Comparison of ENCODE assay signal across 21 cellular contexts in genomic region chr9:73170185-73170957, GRCh38.
"Had no signal": no experiment of that assay in that cellular context is flagged by ENCODE, and none has a peak within 500 bp of the region (broad histone marks: within the 10 kb centered on the region; RNA-seq: fewer than 3 reads in every experiment).

No MANE protein-coding gene starts in this region.

- H3K9me3 ChIP-seq: psoas muscle, spleen, testis, tibial nerve, upper lobe of right lung, vagina had no signal

- ATAC-seq: left colon; left ventricle myocardium superior; naive thymus-derived CD4-positive, alpha-beta T cell; psoas muscle; sciatic nerve; stimulated activated naive B cell treated with anti-CD40 and anti-IgM and Interleukin-4, amounts not matched to agents 10 μg/mL and 1 μg/mL and 100 μg/mL, for 72 hours; stimulated activated naive CD8-positive, alpha-beta T cell treated with anti-CD3 and anti-CD28 coated beads, Interleukin-15, amount 100 ng/mL, for 72 hours; upper lobe of right lung had no signal

- H3K9me3 Mint-ChIP-seq: dendritic cell treated with granulocyte-macrophage colony-stimulating factor and Interleukin-4, amounts not matched to agents 40 ng/mL and 50 ng/mL, for 4 days; nephron progenitor cell; stimulated activated naive B cell treated with anti-CD40 and anti-IgM and Interleukin-4, amounts not matched to agents 10 μg/mL and 1 μg/mL and 100 μg/mL, for 72 hours; stimulated activated naive CD8-positive, alpha-beta T cell treated with anti-CD3 and anti-CD28 coated beads, Interleukin-15, amount 100 ng/mL, for 72 hours had no signal

- H3K27me3 Mint-ChIP-seq: dendritic cell treated with granulocyte-macrophage colony-stimulating factor and Interleukin-4, amounts not matched to agents 40 ng/mL and 50 ng/mL, for 4 days; naive thymus-derived CD4-positive, alpha-beta T cell; stimulated activated naive CD8-positive, alpha-beta T cell treated with anti-CD3 and anti-CD28 coated beads, Interleukin-15, amount 100 ng/mL, for 72 hours had no signal

- H3K36me3 Mint-ChIP-seq: stimulated activated naive B cell treated with anti-CD40 and anti-IgM and Interleukin-4, amounts not matched to agents 10 μg/mL and 1 μg/mL and 100 μg/mL, for 72 hours had no signal

- H3K4me1 ChIP-seq: psoas muscle, testis, upper lobe of right lung, vagina had no signal

- H3K27ac ChIP-seq: psoas muscle, spleen, testis, tibial nerve, upper lobe of right lung, vagina had no signal

- H3K4me3 ChIP-seq: psoas muscle, spleen, testis, tibial nerve, upper lobe of right lung, vagina had no signal

- H3K27me3 ChIP-seq: spleen, testis, tibial nerve, upper lobe of right lung, vagina had no signal

- H3K4me3 Mint-ChIP-seq: dendritic cell treated with granulocyte-macrophage colony-stimulating factor and Interleukin-4, amounts not matched to agents 40 ng/mL and 50 ng/mL, for 4 days; naive thymus-derived CD4-positive, alpha-beta T cell; nephron progenitor cell; stimulated activated naive B cell treated with anti-CD40 and anti-IgM and Interleukin-4, amounts not matched to agents 10 μg/mL and 1 μg/mL and 100 μg/mL, for 72 hours; stimulated activated naive CD8-positive, alpha-beta T cell treated with anti-CD3 and anti-CD28 coated beads, Interleukin-15, amount 100 ng/mL, for 72 hours had no signal

- DNase-seq: foreskin melanocyte; head of caudate nucleus; hippocampal formation; left colon; left ventricle myocardium superior; naive thymus-derived CD4-positive, alpha-beta T cell; nephron progenitor cell; psoas muscle; retina; spleen; stimulated activated CD4-positive, alpha-beta T cell treated with anti-CD3 and anti-CD28 coated beads, Interleukin-15, amount 100 ng/mL, for 24 hours; stimulated activated CD4-positive, alpha-beta T cell treated with anti-CD3 and anti-CD28 coated beads, Interleukin-1b, Interleukin-23, amount 100 ng/mL, for 48 hours; stimulated activated CD4-positive, alpha-beta T cell treated with anti-CD3 and anti-CD28 coated beads, Interleukin-4, amount 100 ng/mL, for 24 hours; stimulated activated naive B cell treated with anti-CD40 and anti-IgM and Interleukin-4, amounts not matched to agents 10 μg/mL and 1 μg/mL and 100 μg/mL, for 72 hours; stimulated activated naive CD8-positive, alpha-beta T cell treated with anti-CD3 and anti-CD28 coated beads, Interleukin-15, amount 100 ng/mL, for 72 hours; testis; upper lobe of right lung had no signal
